16 cellular contexts compared by ENCODE assay signal in genomic region chr6:33490621-33491020, GRCh38. TPM values are rescaled to one million over a fixed set of nuclear protein-coding genes. Genes with fewer than 3 reads are reported as not detected.
DNase-seq lines count a peak whose midpoint lies in the region; ATAC-seq, FAIRE-seq and TF ChIP-seq lines count a peak whose summit lies in the region.
"Had no signal": no experiment of that assay in that cellular context is flagged by ENCODE, and none has a peak within 500 bp of the region (broad histone marks: within the 10 kb centered on the region; RNA-seq: fewer than 3 reads in every experiment).

No MANE protein-coding gene starts in this region.

- H2AFZ ChIP-seq in HCT116 (ENCODE audit: low read depth, low read length, poor library complexity, severe bottlenecking), result no peak overlapping the region
- peak overlapping the region; percentile 1; the same call in 1 of the 2 replicates for H2AFZ ChIP-seq in K562 (ENCODE audit: low read depth, low read length)

- H3K4me1 ChIP-seq in HCT116 (ENCODE audit: control insufficient read depth in 1 of 2, insufficient read depth in 2 of 2, low read length in 2 of 2), result peaks cover 0 to 3% of the 10 kb centered on the region in 2 experiments; a peak in 1 of 4 replicates
- peaks cover 7 to 17% of the 10 kb centered on the region in 2 experiments; a peak in 4 of 5 replicates for H3K4me1 ChIP-seq in K562 (replicated peaks in 1 of 2; ENCODE audit: control insufficient read depth in 2 of 2, insufficient read depth in 2 of 2, low read length in 2 of 2)
- no peaks in the 10 kb centered on the region for H3K4me1 ChIP-seq in BE2C
- H3K4me1 ChIP-seq: HAP-1 had no signal

- H3K9me2 ChIP-seq in HCT116 (ENCODE audit: insufficient read depth), result no peaks in the 10 kb centered on the region

- no TSS peak for BruUV-seq in HCT116 (replicated peaks; lab: Mats Ljungman, UMichigan)
- BruUV-seq in K562 (replicated peaks; lab: Mats Ljungman, UMichigan), result no TSS peak

- no peak for TF ChIP-seq RAD21 in HCT116 (IDR thresholded peaks at IDR 0.05; ENCODE audit: low read depth)
- no peak for TF ChIP-seq RAD21 in K562 (CRISPR knock-in tag; conservative IDR thresholded peaks at IDR 0.05 in 1 of 2, IDR thresholded peaks at IDR 0.05 in 1 of 2)

- H3K9ac ChIP-seq in HCT116 (ENCODE audit: low read length) (no peak overlapping the region), K562 (ENCODE audit: insufficient read depth in 1 of 2, low read depth in 2 of 2, low read length in 2 of 2) (peak overlapping the region in 1 of 2 experiments; percentile 1; a peak in 1 of 4 replicates)
- H3K9ac ChIP-seq: KMS-11 had no signal

- TF ChIP-seq CTCF in HCT116 (IDR thresholded peaks at IDR 0.05 in 2 of 3, conservative IDR thresholded peaks at IDR 0.05 in 1 of 3; ENCODE audit: borderline replicate concordance in 1 of 3, insufficient read depth in 1 of 3, low read depth in 2 of 3, low read length in 2 of 3) (no peak), K562 (IDR thresholded peaks at IDR 0.05 in 2 of 3, conservative IDR thresholded peaks at IDR 0.05 in 1 of 3; ENCODE audit: insufficient read depth in 2 of 3, low read depth in 1 of 3, low read length in 3 of 3) (no peak), BE2C (IDR thresholded peaks at IDR 0.05; ENCODE audit: low read depth, low read length) (no peak)

- no peaks in the 10 kb centered on the region for H4K20me1 ChIP-seq in HCT116 (ENCODE audit: insufficient read depth)
- H4K20me1 ChIP-seq in K562 (replicated peaks; ENCODE audit: control insufficient read depth, insufficient read depth, low read length), result no peaks in the 10 kb centered on the region

- RAD21 ChIA-PET in HCT116 (lab: Charles Lee; ENCODE audit: low non-redundant PET in 1 of 2, low total read pairs in 2 of 2, uncharacterized antibody in 2 of 2, unreplicated experiment in 2 of 2), result no interaction called here

- no peaks in the 10 kb centered on the region for H3K9me1 ChIP-seq in K562 (ENCODE audit: control insufficient read depth, insufficient read depth, low read length)

- CTCF ChIA-PET in HCT116 (lab: Charles Lee) (interaction anchor here (0.6 kb wide), 1 partner anchor 64 kb away, joined by 3 read pairs; no protein-coding TSS in a partner anchor), K562 (lab: Yijun Ruan, JAX; ENCODE audit: low intra/inter-chr PET ratio) (interaction anchor here (0.9 kb wide), 1 partner anchor 99 kb away, joined by 4 read pairs; no protein-coding TSS in a partner anchor)

- in situ Hi-C loops in K562 (cut with MboI), result no loop called here

- POLR2A ChIA-PET in HCT116 (lab: Charles Lee), result no interaction called here
- POLR2A ChIA-PET in K562 (lab: Yijun Ruan, JAX), result interaction anchor here (0.6 to 1.5 kb wide), 6 partner anchors 10 to 201 kb away, joined by 3 to 6 read pairs (median 3); partner anchors contain the start of gene ZBTB9

- no peaks in the 10 kb centered on the region for H3K79me2 ChIP-seq in HCT116 (ENCODE audit: insufficient read depth, low read length)
- no peaks in the 10 kb centered on the region for H3K79me2 ChIP-seq in K562 (ENCODE audit: control insufficient read depth, insufficient read depth, low read length)

- TF ChIP-seq EP300 in K562 (IDR thresholded peaks at IDR 0.05; ENCODE audit: low read length), result no peak

- intact Hi-C loops in HCT116 (cut with micrococcal nuclease), result no loop called here
- intact Hi-C loops in K562 (cut with micrococcal nuclease), result no loop called here

- no peak for FAIRE-seq in K562 (lab: Jason Lieb, UNC)
- FAIRE-seq: RCC 7860 had no signal

- no peak overlapping the region for H3K4me3 ChIP-seq in H7 (ENCODE audit: insufficient read depth, low read depth, low read length)
- H3K4me3 ChIP-seq in HCT116 (replicated peaks in 1 of 2; ENCODE audit: low read depth in 1 of 2, low read length in 2 of 2), result no peak overlapping the region
- H3K4me3 ChIP-seq in K562, result no peak overlapping the region
- no peak overlapping the region for H3K4me3 ChIP-seq in BE2C (ENCODE audit: low read depth, low read length)
- H3K4me3 ChIP-seq: HAP-1 had no signal

- peak; percentile 36 for DNase-seq in H7
- DNase-seq in HCT116 (ENCODE audit: low read depth, low spot score), result no peak
- DNase-seq in K562 (ENCODE audit: extremely low read depth in 1 of 4, low spot score in 3 of 4), result no peak
- peak; percentile 30 for DNase-seq in myocyte (ENCODE audit: low read depth)
- no peak for DNase-seq in HuH-7 (ENCODE audit: low spot score)
- DNase-seq in BE2C, result no peak
- DNase-seq: NCI-H1092 treated with DMSO at 0.1 percent for 48 hours, NCI-H1694 treated with DMSO at 0.1 percent for 48 hours, NCI-H2107, NCI-H524, SIG-M5 had no signal

- WGBS in K562 (ENCODE audit: insufficient coverage, low coverage, missing lambda C conversion rate), result 55% methylated on average over 6 of the region's 6 CpGs

- H3K4me2 ChIP-seq in HCT116 (ENCODE audit: low read length), result no peak overlapping the region
- H3K4me2 ChIP-seq in K562 (ENCODE audit: insufficient read depth, low read length), result no peak overlapping the region
- H3K4me2 ChIP-seq: KMS-11 had no signal

- H3K36me3 ChIP-seq in H7 (replicated peaks; ENCODE audit: control insufficient read depth, insufficient read depth, low read length) (no peaks in the 10 kb centered on the region), HCT116 (ENCODE audit: control insufficient read depth in 1 of 2, insufficient read depth in 2 of 2, low read length in 2 of 2) (no peaks in the 10 kb centered on the region), K562 (ENCODE audit: control insufficient read depth, insufficient read depth, low read length) (no peaks in the 10 kb centered on the region), BE2C (no peaks in the 10 kb centered on the region)
- H3K36me3 ChIP-seq: HAP-1 had no signal

- H3K27me3 ChIP-seq in H7 (ENCODE audit: control insufficient read depth, insufficient read depth, low read length) (no peaks in the 10 kb centered on the region; the same call in 1 of the 2 replicates), HCT116 (ENCODE audit: insufficient read depth, low read length) (no peaks in the 10 kb centered on the region), K562 (ENCODE audit: control insufficient read depth in 2 of 2, insufficient read depth in 2 of 2, low read length in 2 of 2) (no peaks in the 10 kb centered on the region), BE2C (no peaks in the 10 kb centered on the region)

- no peak overlapping the region for H3K27ac ChIP-seq in HCT116 (ENCODE audit: low read depth, low read length)
- H3K27ac ChIP-seq in K562 (ENCODE audit: extremely low read depth, low read depth, low read length), result no peak overlapping the region
- H3K27ac ChIP-seq: KMS-11 had no signal

- H3K9me3 ChIP-seq in HCT116 (ENCODE audit: control insufficient read depth in 1 of 2, insufficient read depth in 1 of 2, low read depth in 1 of 2, low read length in 2 of 2) (no peaks in the 10 kb centered on the region), K562 (replicated peaks; ENCODE audit: control insufficient read depth, insufficient read depth, low read depth, low read length) (no peaks in the 10 kb centered on the region), BE2C (no peaks in the 10 kb centered on the region)
- H3K9me3 ChIP-seq: Caco-2, HAP-1 had no signal

- ATAC-seq in HCT116 (peak; percentile 14; the same call in 1 of the 2 replicates), K562 (no peak; the same call in 1 of the 3 replicates), GM18870 (IDR thresholded peaks at IDR 0.05; ENCODE audit: unreplicated experiment) (no peak)

- TF ChIP-seq POLR2A in HCT116 (IDR thresholded peaks at IDR 0.05; ENCODE audit: borderline replicate concordance, extremely low read depth, insufficient read depth, insufficient read length) (no peak), K562 (conservative IDR thresholded peaks at IDR 0.05) (no peak)

TF ChIP-seq in HCT116, 20 proteins besides CTCF, POLR2A, EP300 and RAD21 (continues in another document):
- TF ChIP-seq FOSL1 (IDR thresholded peaks at IDR 0.05; ENCODE audit: low read depth), result no peak

TF ChIP-seq in K562, 482 proteins besides CTCF, POLR2A, EP300 and RAD21 (continues in another document):
- TF ChIP-seq GABPB2 (CRISPR knock-in tag; conservative IDR thresholded peaks at IDR 0.05) (no peak), USF2 (CRISPR knock-in tag; IDR thresholded peaks at IDR 0.05) (no peak), ZNF263 (CRISPR knock-in tag; IDR thresholded peaks at IDR 0.05; ENCODE audit: borderline replicate concordance) (no peak)

RNA-seq across cellular contexts. Expression of gene ZBTB9, which starts 36.2 kb away (rescaled TPM):
- total RNA-seq in H7 (2014; rRNA removed; shearing (Covaris generic)), result 15.5 and 16.4 TPM in 2 replicates
- total RNA-seq in HCT116 (2021; ENCODE audit: unreplicated experiment) (14.2 TPM), K562 (2014; rRNA removed) (10.4 and 15.0 TPM in 2 replicates), K562 (2014; rRNA removed; fragmentation: Illumina TruSeq; extraction: Trizol) (10.3 and 10.4 TPM in 2 replicates), K562 (2015; rRNA removed; fragmentation: Illumina TruSeq; extraction: Trizol) (12.7 and 13.1 TPM in 2 replicates), K562 (2021) (15.9 and 17.3 TPM in 2 replicates), myocyte (3.6 and 5.2 TPM in 2 replicates)
- polyA plus RNA-seq in HCT116 (2012), result 9.1 and 11.0 TPM in 2 replicates
- 14.2 and 31.6 TPM in 2 replicates for total RNA-seq in K562 (2011; cell fraction: chromatin; rRNA removed; ENCODE audit: low replicate concordance)
- total RNA-seq in K562 (2011; cell fraction: nucleolus; rRNA removed), result 23.9 and 26.3 TPM in 2 replicates
- total RNA-seq in K562 (2011; cell fraction: nucleoplasm; rRNA removed), result 14.0 and 19.2 TPM in 2 replicates
- polyA plus RNA-seq in K562 (2011; rRNA removed) (10.5 and 11.1 TPM in 2 replicates), K562 (2014; fragmentation: Illumina TruSeq; extraction: Trizol) (16.3 and 19.5 TPM in 2 replicates), K562 (2014; fragmentation: Nextera tagmentation; extraction: Ambion mirVana) (1 to 10 TPM; 1.9 to 2.5 TPM), K562 (2014; rRNA removed) (6.9 and 11.9 TPM in 2 replicates)
- polyA plus RNA-seq in K562 (2011; cell fraction: cytosol; rRNA removed), result 7.8 and 10.3 TPM in 2 replicates
- polyA plus RNA-seq in K562 (2011; cell fraction: nucleus; rRNA removed), result 13.6 and 18.1 TPM in 2 replicates
- 12.2 and 14.5 TPM in 2 replicates for polyA plus RNA-seq in K562 (2012)
- polyA minus RNA-seq in K562 (2011; rRNA and poly(A)+ RNA removed), result 11.3 and 13.1 TPM in 2 replicates
- 11.1 and 15.7 TPM in 2 replicates for polyA minus RNA-seq in K562 (2011; cell fraction: cytosol; rRNA and poly(A)+ RNA removed)
- polyA minus RNA-seq in K562 (2011; cell fraction: nucleus; rRNA and poly(A)+ RNA removed), result 6.6 and 10.3 TPM in 2 replicates
- 7.0 TPM for polyA plus RNA-seq in myocyte (2012)
- 90.5 TPM for polyA plus RNA-seq in BE2C (2012; ENCODE audit: insufficient read depth, insufficient read length, low read depth)

Comparison
In these comparisons a context has a peak if more than half of its experiments do, and no peak if none do; other contexts are left out.
1. DNase-seq: peak in H7 (single experiment) and myocyte (single experiment); none in HCT116 (single experiment), K562 (0 of 4), HuH-7 (single experiment) and BE2C (single experiment).